In genomic region chr6:39439342-39440038, GRCh38 we compare ENCODE assay signal across 25 cellular contexts.
"Had no signal": no experiment of that assay in that cellular context is flagged by ENCODE, and none has a peak within 500 bp of the region (broad histone marks: within the 10 kb centered on the region; RNA-seq: fewer than 3 reads in every experiment).

No MANE protein-coding gene starts in this region.

- H3K4me1 ChIP-seq: lower lobe of right lung, pancreas, prostate gland, sigmoid colon, spleen, suprapubic skin, tibial artery, uterus had no signal

- H3K36me3 Mint-ChIP-seq: stimulated activated effector memory CD8-positive, alpha-beta T cell treated with anti-CD3 and anti-CD28 coated beads, Interleukin-12 subunit alpha, Interleukin-12 subunit beta, amount 100 ng/mL, for 72 hours had no signal

- DNase-seq: islet precursor cell; left ventricle myocardium superior; lower lobe of right lung; naive thymus-derived CD8-positive, alpha-beta T cell; nucleus accumbens; pancreas; posterior cingulate gyrus; retina; right cardiac atrium; sigmoid colon; small intestine; spleen; stimulated activated CD4-positive, alpha-beta T cell treated with anti-CD3 and anti-CD28 coated beads, Interleukin-4, amount 100 ng/mL, for 24 hours; stimulated activated naive CD4-positive, alpha-beta T cell; tibial artery; trophoblast cell; uterus had no signal

- H3K9me3 ChIP-seq: lower lobe of right lung, pancreas, prostate gland, sigmoid colon, suprapubic skin, thoracic aorta, tibial artery, uterus had no signal

- H3K4me1 Mint-ChIP-seq: naive thymus-derived CD8-positive, alpha-beta T cell; nephron; stimulated activated effector memory CD8-positive, alpha-beta T cell treated with anti-CD3 and anti-CD28 coated beads, Interleukin-12 subunit alpha, Interleukin-12 subunit beta, amount 100 ng/mL, for 72 hours had no signal

- H2AFZ ChIP-seq: hepatocyte had no signal

- H3K4me3 Mint-ChIP-seq: naive thymus-derived CD8-positive, alpha-beta T cell; nephron; neural crest cell; stimulated activated effector memory CD8-positive, alpha-beta T cell treated with anti-CD3 and anti-CD28 coated beads, Interleukin-12 subunit alpha, Interleukin-12 subunit beta, amount 100 ng/mL, for 72 hours; stimulated activated naive CD8-positive, alpha-beta T cell treated with anti-CD3 and anti-CD28 coated beads, Interleukin-15, Interleukin-2, amounts not matched to agents 100 ng/mL and 50 ng/mL, for 24 hours had no signal

- H3K4me2 ChIP-seq: hepatocyte had no signal

- H3K27me3 ChIP-seq: hepatocyte, pancreas, sigmoid colon, spleen, suprapubic skin, tibial artery, uterus had no signal

- H3K9me3 Mint-ChIP-seq: stimulated activated effector memory CD8-positive, alpha-beta T cell treated with anti-CD3 and anti-CD28 coated beads, Interleukin-12 subunit alpha, Interleukin-12 subunit beta, amount 100 ng/mL, for 72 hours had no signal

- H3K4me3 ChIP-seq: hepatocyte, lower lobe of right lung, pancreas, prostate gland, sigmoid colon, spleen, suprapubic skin, thoracic aorta, tibial artery, uterus had no signal

- H3K27ac ChIP-seq: hepatocyte, lower lobe of right lung, pancreas, prostate gland, sigmoid colon, spleen, suprapubic skin, thoracic aorta, tibial artery, uterus had no signal

- H3K27ac Mint-ChIP-seq: naive thymus-derived CD8-positive, alpha-beta T cell; nephron; stimulated activated effector memory CD8-positive, alpha-beta T cell treated with anti-CD3 and anti-CD28 coated beads, Interleukin-12 subunit alpha, Interleukin-12 subunit beta, amount 100 ng/mL, for 72 hours; stimulated activated naive CD8-positive, alpha-beta T cell treated with anti-CD3 and anti-CD28 coated beads, Interleukin-15, Interleukin-2, amounts not matched to agents 100 ng/mL and 50 ng/mL, for 24 hours had no signal

- H3K36me3 ChIP-seq: lower lobe of right lung, pancreas, prostate gland, sigmoid colon, spleen, suprapubic skin, thoracic aorta, tibial artery, uterus had no signal

- ATAC-seq: left ventricle myocardium superior; lower lobe of right lung; naive thymus-derived CD8-positive, alpha-beta T cell; pancreas; stimulated activated effector memory CD8-positive, alpha-beta T cell treated with anti-CD3 and anti-CD28 coated beads, Interleukin-12 subunit alpha, Interleukin-12 subunit beta, amount 100 ng/mL, for 72 hours had no signal

- H3K79me2 ChIP-seq: hepatocyte had no signal

- FAIRE-seq: pancreas, small intestine had no signal
